13 cellular contexts compared by ENCODE assay signal in the genomic region with DNA sequence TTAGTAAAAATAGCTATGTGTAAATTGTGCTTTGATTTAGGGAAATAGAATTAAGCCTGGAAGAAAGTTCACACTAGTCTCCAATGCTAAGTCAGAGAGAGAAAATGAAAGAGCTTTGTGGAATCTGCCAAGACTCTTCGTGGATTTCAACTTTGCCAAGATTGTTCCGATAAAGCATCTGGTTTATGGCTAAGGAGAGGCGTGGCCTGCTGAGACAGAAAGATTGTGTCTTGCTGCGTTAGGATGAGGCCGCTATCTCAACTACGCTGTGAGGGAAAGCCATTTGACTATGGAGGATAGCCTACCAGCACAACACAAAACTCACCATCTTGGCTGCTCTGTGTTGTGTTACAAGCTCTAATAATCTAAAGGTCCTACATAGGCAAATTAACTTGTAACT.
DNase-seq lines count a peak whose midpoint lies in the region; ATAC-seq and TF ChIP-seq lines count a peak whose summit lies in the region.
"Had no signal": no experiment of that assay in that cellular context is flagged by ENCODE, and none has a peak within 500 bp of the region (broad histone marks: within the 10 kb centered on the region; RNA-seq: fewer than 3 reads in every experiment).

No MANE protein-coding gene starts in this region.

- H3K14ac ChIP-seq in IMR-90 (replicated peaks; ENCODE audit: low read depth, low read length) (no peak overlapping the region), mesenchymal stem cell (ENCODE audit: low read length in 2 of 2) (no peak overlapping the region)

- H3K4me1 ChIP-seq in IMR-90 (ENCODE audit: control insufficient read depth, insufficient read depth, low read length) = no peaks in the 10 kb centered on the region; the same call in 1 of the 2 replicates
- peaks cover 2% of the 10 kb centered on the region for H3K4me1 ChIP-seq in mesenchymal stem cell (ENCODE audit: control insufficient read depth, insufficient read depth, low read depth, low read length)
- peaks cover 4 to 35% (median 18%) of the 10 kb centered on the region in 4 donors for H3K4me1 ChIP-seq in upper lobe of left lung
- H3K4me1 ChIP-seq in SJCRH30 = no peaks in the 10 kb centered on the region

- no peaks in the 10 kb centered on the region for H3K36me3 ChIP-seq in IMR-90 (ENCODE audit: control insufficient read depth, insufficient read depth, low read length)
- H3K36me3 ChIP-seq in mesenchymal stem cell (ENCODE audit: control insufficient read depth in 1 of 2, insufficient read depth in 2 of 2, low read depth in 1 of 2, low read length in 2 of 2) = no peaks in the 10 kb centered on the region
- no peaks in the 10 kb centered on the region for H3K36me3 ChIP-seq in upper lobe of left lung
- H3K36me3 ChIP-seq in SJCRH30 = no peaks in the 10 kb centered on the region
- H3K36me3 ChIP-seq: ovary had no signal

- H3K4ac ChIP-seq in IMR-90 (ENCODE audit: low read depth, low read length) (no peak overlapping the region), mesenchymal stem cell (ENCODE audit: low read depth in 1 of 2, low read length in 2 of 2) (no peak overlapping the region)

- H3K9ac ChIP-seq in IMR-90 (ENCODE audit: low read depth, low read length) (no peak overlapping the region), mesenchymal stem cell (ENCODE audit: low read length) (peak overlapping the region; percentile 73)

- no peak overlapping the region for H2BK5ac ChIP-seq in IMR-90 (ENCODE audit: low read depth, low read length, poor library complexity, severe bottlenecking)
- no peak overlapping the region for H2BK5ac ChIP-seq in mesenchymal stem cell (ENCODE audit: low read depth, low read length, poor library complexity, severe bottlenecking)

- H3K23ac ChIP-seq in IMR-90 (ENCODE audit: low read depth, low read length) (no peak overlapping the region), mesenchymal stem cell (ENCODE audit: low read length in 2 of 2) (no peak overlapping the region)

- H3K27ac ChIP-seq in IMR-90 (ENCODE audit: insufficient read depth, low read length) (no peak overlapping the region), mesenchymal stem cell (ENCODE audit: low read length, poor library complexity, severe bottlenecking) (no peak overlapping the region), upper lobe of left lung (peak overlapping the region; percentile 52 to 92 (median 59)), SJCRH30 (no peak overlapping the region)

- TF ChIP-seq POLR2A in IMR-90 (IDR thresholded peaks at IDR 0.05; ENCODE audit: low read depth, low read length) = no peak
- no peak for TF ChIP-seq POLR2A in upper lobe of left lung (IDR thresholded peaks at IDR 0.05)

- CTCF ChIA-PET in IMR-90 (lab: Yijun Ruan, JAX) = interaction anchor here (1.0 kb wide), 1 partner anchor 30 kb away, joined by 3 read pairs; no protein-coding TSS in a partner anchor

- ATAC-seq in IMR-90 (ENCODE audit: low read depth) (peak; percentile 52), upper lobe of left lung (ENCODE audit: low FRiP score in 2 of 2) (peak in 1 of 2 donors; percentile 65)
- ATAC-seq: activated CD8-positive, alpha-beta memory T cell treated with anti-CD3 and anti-CD28 coated beads, Interleukin-2, amount 10 ng/mL, durations not matched to agents 7 days and 5 days; activated naive CD8-positive, alpha-beta T cell treated with anti-CD3 and anti-CD28 coated beads, Interleukin-2, amount 50 U/mL, for 24 hours had no signal

- 37% methylated on average over 2 of the region's 6 CpGs; no CpG with 5 or more reads in 1 of the 2 experiments for WGBS in IMR-90 (ENCODE audit: extremely low coverage in 2 of 2, insufficient read length in 1 of 2), 2 experiments
- WGBS in mesenchymal stem cell = 87% methylated on average over 3 of the region's 6 CpGs
- WGBS in upper lobe of left lung, 2 donors = 62 to 74% methylated on average over 6 of the region's 6 CpGs

- BruUV-seq in IMR-90 (replicated peaks; lab: Mats Ljungman, UMichigan) = no TSS peak

- TF ChIP-seq RAD21 in IMR-90 (IDR thresholded peaks at IDR 0.05; ENCODE audit: low read length) = no peak

- no peak overlapping the region for H3K4me3 ChIP-seq in IMR-90 (ENCODE audit: insufficient read depth, low read depth, low read length)
- no peak overlapping the region for H3K4me3 ChIP-seq in choroid plexus epithelial cell (ENCODE audit: low read depth, low read length)
- H3K4me3 ChIP-seq in mesenchymal stem cell (ENCODE audit: insufficient read depth in 1 of 2, low read depth in 1 of 2, low read length in 2 of 2) = peak overlapping the region in 1 of 2 experiments; percentile 60
- H3K4me3 ChIP-seq in upper lobe of left lung = no peak overlapping the region
- no peak overlapping the region for H3K4me3 ChIP-seq in SJCRH30
- H3K4me3 ChIP-seq: ovary had no signal

- H2BK20ac ChIP-seq in IMR-90 (ENCODE audit: low read depth, low read length) = no peak overlapping the region

- H2AK5ac ChIP-seq in IMR-90 (ENCODE audit: low read depth, low read length) (no peak overlapping the region), mesenchymal stem cell (ENCODE audit: low read length, severe bottlenecking) (no peak overlapping the region)

- H2BK12ac ChIP-seq in mesenchymal stem cell (ENCODE audit: low read length in 2 of 2) = peak overlapping the region in 1 of 2 experiments; percentile 75

- H3K79me1 ChIP-seq in IMR-90 (ENCODE audit: low read depth in 1 of 2, low read length in 2 of 2) (no peaks in the 10 kb centered on the region), mesenchymal stem cell (replicated peaks; ENCODE audit: low read length, poor library complexity, severe bottlenecking) (no peaks in the 10 kb centered on the region)

- H2AK9ac ChIP-seq in IMR-90 (replicated peaks; ENCODE audit: low read depth, low read length, poor library complexity) = no peak overlapping the region

- H4K20me1 ChIP-seq in IMR-90 (ENCODE audit: insufficient read depth, low read length) = no peaks in the 10 kb centered on the region

- no peaks in the 10 kb centered on the region for H3K9me1 ChIP-seq in IMR-90 (ENCODE audit: insufficient read depth, low read length)

- H3K27me3 ChIP-seq in IMR-90 (ENCODE audit: control insufficient read depth, insufficient read depth, low read length) = no peaks in the 10 kb centered on the region; the same call in 1 of the 2 replicates
- H3K27me3 ChIP-seq in mesenchymal stem cell (ENCODE audit: control insufficient read depth in 1 of 2, insufficient read depth in 1 of 2, low read length in 2 of 2) = no peaks in the 10 kb centered on the region
- no peaks in the 10 kb centered on the region for H3K27me3 ChIP-seq in upper lobe of left lung
- no peaks in the 10 kb centered on the region for H3K27me3 ChIP-seq in SJCRH30
- H3K27me3 ChIP-seq: ovary had no signal

- H3K9me3 ChIP-seq in IMR-90 (ENCODE audit: control insufficient read depth, insufficient read depth, low read length) (peaks cover 2% of the 10 kb centered on the region), mesenchymal stem cell (ENCODE audit: control insufficient read depth, low read length) (peaks cover 11% of the 10 kb centered on the region), upper lobe of left lung (peaks cover 0 to 3% (median 0%) of the 10 kb centered on the region in 4 donors), SJCRH30 (replicated peaks) (no peaks in the 10 kb centered on the region)
- H3K9me3 ChIP-seq: ovary had no signal

- H4K91ac ChIP-seq in IMR-90 (ENCODE audit: insufficient read depth, low read depth, low read length) (no peak overlapping the region), mesenchymal stem cell (ENCODE audit: low read length) (no peak overlapping the region)

- TF ChIP-seq CTCF in IMR-90 (conservative IDR thresholded peaks at IDR 0.05; ENCODE audit: low read depth, low read length) (no peak), choroid plexus epithelial cell (conservative IDR thresholded peaks at IDR 0.05; ENCODE audit: low read depth, low read length) (no peak), upper lobe of left lung (IDR thresholded peaks at IDR 0.05) (no peak)

- POLR2A ChIA-PET in IMR-90 (lab: Charles Lee; ENCODE audit: unreplicated experiment) = interaction anchor here (0.6 kb wide), 1 partner anchor 18 kb away, joined by 3 read pairs; no protein-coding TSS in a partner anchor

- no peak overlapping the region for H4K5ac ChIP-seq in IMR-90 (ENCODE audit: low read depth, low read length)

- H4K8ac ChIP-seq in IMR-90 (ENCODE audit: low read depth in 2 of 2, low read length in 2 of 2) (no peak overlapping the region), mesenchymal stem cell (ENCODE audit: low read length) (peak overlapping the region; percentile 76)

- H3K56ac ChIP-seq in IMR-90 (ENCODE audit: extremely low read depth, insufficient read depth, low read length) = no peak overlapping the region

- intact Hi-C loops in IMR-90 (cut with micrococcal nuclease) = no loop called here

- TF ChIP-seq EP300 in upper lobe of left lung (IDR thresholded peaks at IDR 0.05) = no peak

- DNase-seq in IMR-90 (peak; percentile 40), choroid plexus epithelial cell (ENCODE audit: low read depth) (peak; percentile 50), mesenchymal stem cell (no peak), upper lobe of left lung (no peak), NOMO-1 treated with dmso at 0.1 percent for 144 hours (lab: John Stamatoyannopoulos, UW; ENCODE audit: unreplicated experiment) (no peak), SJCRH30 (no peak), NCI-H1694 treated with DMSO at 0.1 percent for 48 hours (lab: John Stamatoyannopoulos, UW) (no peak)
- DNase-seq: activated CD8-positive, alpha-beta memory T cell treated with anti-CD3 and anti-CD28 coated beads, Interleukin-2, amount 10 ng/mL, durations not matched to agents 7 days and 5 days; activated naive CD8-positive, alpha-beta T cell treated with anti-CD3 and anti-CD28 coated beads, Interleukin-2, amount 50 U/mL, for 24 hours; kidney glomerular epithelial cell; NCI-H187 treated with DMSO at 0.1 percent for 48 hours; ovary; T-helper 9 cell had no signal

- in situ Hi-C loops in IMR-90 (cut with MboI; ENCODE audit: low sequenced_read_pairs) = no loop called here

- 0 out of 2 replicates have a peak overlapping the region, but pooled peaks have one; percentile 7 for H2BK120ac ChIP-seq in IMR-90 (ENCODE audit: low read depth, low read length)
- no peak overlapping the region for H2BK120ac ChIP-seq in mesenchymal stem cell (ENCODE audit: low read depth, low read length)

- H2AFZ ChIP-seq in IMR-90 (replicated peaks; ENCODE audit: low read length, poor library complexity) (peak overlapping the region; percentile 61), mesenchymal stem cell (ENCODE audit: low read depth, low read length) (no peak overlapping the region)

- H2BK15ac ChIP-seq in IMR-90 (ENCODE audit: low read depth, low read length) (no peak overlapping the region), mesenchymal stem cell (ENCODE audit: low read depth, poor library complexity, severe bottlenecking) (no peak overlapping the region)

- dilution Hi-C loops in IMR-90 (cut with HindIII; ENCODE audit: low sequenced_read_pairs, unreplicated experiment) = no loop called here

- H3K18ac ChIP-seq in IMR-90 (ENCODE audit: low read depth, low read length) = peak overlapping the region; percentile 67; the same call in 1 of the 2 replicates
- no peak overlapping the region for H3K18ac ChIP-seq in mesenchymal stem cell (ENCODE audit: low read depth in 1 of 2, low read length in 2 of 2)

- H3K4me2 ChIP-seq in IMR-90 (ENCODE audit: low read depth, low read length) (peak overlapping the region; percentile 86; the same call in 1 of the 2 replicates), mesenchymal stem cell (ENCODE audit: low read length, poor library complexity, severe bottlenecking) (no peak overlapping the region)

TF ChIP-seq in IMR-90, 13 proteins besides CTCF, POLR2A, EP300 and RAD21 (continues in another document):
- no peak for TF ChIP-seq RFX5 (IDR thresholded peaks at IDR 0.05; ENCODE audit: low read depth, low read length)

Comparison
In these comparisons a context has a peak if more than half of its experiments do, and no peak if none do; other contexts are left out.
1. DNase-seq: peak in IMR-90 (single experiment) and choroid plexus epithelial cell (single experiment); none in mesenchymal stem cell (single experiment), upper lobe of left lung (0 of 2), NOMO-1 treated with dmso at 0.1 percent for 144 hours (single experiment), SJCRH30 (0 of 2) and NCI-H1694 treated with DMSO at 0.1 percent for 48 hours (single experiment).
2. H3K27ac ChIP-seq: peak in upper lobe of left lung (4 of 4); none in IMR-90 (single experiment), mesenchymal stem cell (single experiment) and SJCRH30 (single experiment).